In the genomic region with DNA sequence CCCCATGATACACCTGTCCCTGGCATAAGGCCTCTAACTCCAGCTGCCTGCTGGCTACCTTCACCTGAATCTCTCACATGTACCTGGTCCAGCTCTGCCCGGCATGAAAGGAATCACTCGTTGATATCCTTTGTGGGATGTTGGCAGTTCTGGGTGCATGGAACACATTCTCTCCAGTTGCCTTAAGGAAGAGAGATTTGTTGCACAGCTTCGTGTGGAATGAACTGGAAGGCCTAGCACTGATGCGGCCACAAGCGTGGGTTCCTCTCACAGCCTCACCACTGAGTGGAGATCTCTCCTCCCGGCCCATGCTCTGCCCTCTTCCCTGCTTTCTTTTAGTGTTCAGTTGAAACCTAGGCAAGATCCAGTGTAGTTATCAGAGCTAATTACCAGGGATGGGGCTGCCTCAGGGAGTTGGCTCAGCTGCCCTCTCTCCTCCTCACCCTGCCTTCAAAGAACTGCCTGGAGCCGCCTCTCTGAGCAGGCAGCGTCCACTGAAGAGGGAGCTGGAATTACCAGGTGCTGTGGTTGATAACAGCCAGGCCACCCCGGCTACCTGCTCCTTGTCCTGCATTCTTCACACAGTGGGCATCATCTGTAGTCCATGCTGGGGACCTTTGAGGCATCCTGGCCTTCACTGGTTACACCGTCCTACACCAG, we compare ENCODE assay signal across 18 cellular contexts.
DNase-seq lines count a peak whose midpoint lies in the region; ATAC-seq and TF ChIP-seq lines count a peak whose summit lies in the region.
"Had no signal": no experiment of that assay in that cellular context is flagged by ENCODE, and none has a peak within 500 bp of the region (broad histone marks: within the 10 kb centered on the region; RNA-seq: fewer than 3 reads in every experiment).

No MANE protein-coding gene starts in this region.

- H4K5ac ChIP-seq in H9 (ENCODE audit: insufficient read length, low read depth, low read length) = no peak overlapping the region

- peaks cover 7% of the 10 kb centered on the region for H3F3A ChIP-seq in smooth muscle cell (ENCODE audit: low read depth)

- no peak overlapping the region for H2BK120ac ChIP-seq in H9 (ENCODE audit: low read depth, low read length, poor library complexity, severe bottlenecking)

- H3K27ac ChIP-seq in H9 (ENCODE audit: insufficient read length, low read depth, low read length) (no peak overlapping the region), esophagus muscularis mucosa (replicated peaks in 1 of 4) (no peak overlapping the region), smooth muscle cell (ENCODE audit: low read depth) (no peak overlapping the region), breast epithelium (no peak overlapping the region)
- H3K27ac ChIP-seq: PC-9 had no signal

- no peak overlapping the region for H4K91ac ChIP-seq in H9 (ENCODE audit: insufficient read length, low read depth, low read length)

- TF ChIP-seq CTCF in H9 (conservative IDR thresholded peaks at IDR 0.05) (no peak), mucosa of descending colon (IDR thresholded peaks at IDR 0.05) (no peak), esophagus muscularis mucosa (IDR thresholded peaks at IDR 0.05) (no peak), smooth muscle cell (IDR thresholded peaks at IDR 0.05; ENCODE audit: borderline replicate concordance, insufficient read depth, poor library complexity, severe bottlenecking) (no peak), breast epithelium (IDR thresholded peaks at IDR 0.05) (no peak)

- no peaks in the 10 kb centered on the region for H3K27me3 ChIP-seq in H9 (ENCODE audit: insufficient read depth, low read length)
- no peaks in the 10 kb centered on the region for H3K27me3 ChIP-seq in esophagus muscularis mucosa
- H3K27me3 ChIP-seq in smooth muscle cell (ENCODE audit: low read depth) = no peaks in the 10 kb centered on the region
- H3K27me3 ChIP-seq in breast epithelium = no peaks in the 10 kb centered on the region
- H3K27me3 ChIP-seq: BE2C had no signal

- H3K23me2 ChIP-seq in H9 (ENCODE audit: insufficient read length, low read depth, low read length, poor library complexity, severe bottlenecking) = no peaks in the 10 kb centered on the region

- H4K8ac ChIP-seq in H9 (replicated peaks; ENCODE audit: insufficient read length, low read depth, low read length) = no peak overlapping the region

- WGBS in H9 (ENCODE audit: extremely low coverage, insufficient read length, low lambda C conversion rate) = no CpG with 5 or more reads among the region's 10 CpGs
- 93% methylated on average over 5 of the region's 10 CpGs for WGBS in esophagus muscularis mucosa
- WGBS in smooth muscle cell (ENCODE audit: low lambda C conversion rate) = 85% methylated on average over 10 of the region's 10 CpGs

- no peak overlapping the region for H3K23ac ChIP-seq in H9 (ENCODE audit: insufficient read length, low read depth, low read length)

- intact Hi-C loops in mucosa of descending colon (cut with DNase I, micrococcal nuclease) (no loop called here), esophagus muscularis mucosa (cut with DNase I) (no loop called here), breast epithelium (cut with DNase I; ENCODE audit: low total_unique reads) (no loop called here)

- H3K4me1 ChIP-seq in H9 (ENCODE audit: insufficient read depth, low read length) (no peaks in the 10 kb centered on the region), mucosa of descending colon (ENCODE audit: low read depth) (no peaks in the 10 kb centered on the region), esophagus muscularis mucosa (no peaks in the 10 kb centered on the region), smooth muscle cell (ENCODE audit: low read depth) (peaks cover 5% of the 10 kb centered on the region), breast epithelium (no peaks in the 10 kb centered on the region)
- H3K4me1 ChIP-seq: BE2C had no signal

- no peak overlapping the region for H3K56ac ChIP-seq in H9 (ENCODE audit: insufficient read length, low read depth, low read length)

- H3K4me3 ChIP-seq in mucosa of descending colon (no peak overlapping the region), esophagus muscularis mucosa (no peak overlapping the region), smooth muscle cell (no peak overlapping the region), breast epithelium (no peak overlapping the region)
- H3K4me3 ChIP-seq: PC-9 had no signal

- H3K18ac ChIP-seq in H9 (ENCODE audit: insufficient read length, low read depth, low read length) = no peak overlapping the region

- no peak overlapping the region for H3K9ac ChIP-seq in H9 (ENCODE audit: extremely low read depth, insufficient read length, low read length)
- H3K9ac ChIP-seq in smooth muscle cell (ENCODE audit: low read depth) = no peak overlapping the region

- H2BK12ac ChIP-seq in H9 (ENCODE audit: insufficient read length, low read depth, low read length) = no peak overlapping the region

- H3K4me1 Mint-ChIP-seq in H9 = peaks cover 3 to 6% of the 10 kb centered on the region in 2 experiments; a peak in 3 of 4 replicates

- peaks cover 0 to 2% of the 10 kb centered on the region in 2 experiments; a peak in 1 of 5 replicates for H3K9me3 Mint-ChIP-seq in H9

- H2BK20ac ChIP-seq in H9 (ENCODE audit: low read depth, low read length, poor library complexity, severe bottlenecking) = no peak overlapping the region

- no peak overlapping the region for H3T11ph ChIP-seq in H9 (ENCODE audit: low read length)

- H3K4ac ChIP-seq in H9 (ENCODE audit: low read depth, low read length) = no peak overlapping the region

- DNase-seq in COLO668 (lab: John Stamatoyannopoulos, UW; ENCODE audit: unreplicated experiment) = peak; percentile 13
- no peak for DNase-seq in H9
- peak; percentile 9 for DNase-seq in cerebellum (ENCODE audit: low spot score)
- peak in 1 of 3 donors; percentile 37 for DNase-seq in mucosa of descending colon
- DNase-seq in esophagus muscularis mucosa (ENCODE audit: extremely low spot score) = no peak
- no peak for DNase-seq in smooth muscle cell (lab: John Stamatoyannopoulos, UW; ENCODE audit: unreplicated experiment)
- DNase-seq in breast epithelium (ENCODE audit: low spot score in 2 of 2) = no peak
- no peak for DNase-seq in NCI-H748 treated with DMSO at 0.1 percent for 48 hours (lab: John Stamatoyannopoulos, UW)
- DNase-seq: BE2C, GOT3, HFFc6, KG1, NCI-H1092, NCI-H187, NCI-H226, NCI-H526, PC-9 had no signal

- H3K4me3 Mint-ChIP-seq in H9 = no peak overlapping the region
- H3K4me3 Mint-ChIP-seq: CD4-positive, alpha-beta memory T cell; HFFc6 had no signal

- H3K27me3 Mint-ChIP-seq in H9 (ENCODE audit: low read depth) = no peaks in the 10 kb centered on the region; the same call in 1 of the 2 replicates
- H3K27me3 Mint-ChIP-seq: CD4-positive, alpha-beta memory T cell had no signal

- no peak overlapping the region for H2BK5ac ChIP-seq in H9 (ENCODE audit: insufficient read length, low read length)

- no peaks in the 10 kb centered on the region for H4K20me1 ChIP-seq in H9 (ENCODE audit: control insufficient read depth, insufficient read depth, insufficient read length)
- H4K20me1 ChIP-seq in smooth muscle cell (ENCODE audit: low read depth) = no peaks in the 10 kb centered on the region

- peak overlapping the region in 2 of 3 experiments; percentile 65 to 88; a peak in 2 of 7 replicates for H3K27ac Mint-ChIP-seq in H9
- H3K27ac Mint-ChIP-seq: CD4-positive, alpha-beta memory T cell; HFFc6 had no signal

- no peaks in the 10 kb centered on the region for H3K79me2 ChIP-seq in H9 (ENCODE audit: insufficient read depth, low read length)
- no peaks in the 10 kb centered on the region for H3K79me2 ChIP-seq in smooth muscle cell (ENCODE audit: low read depth)

- H3K36me3 Mint-ChIP-seq in H9 (ENCODE audit: insufficient read depth in 1 of 3, low read depth in 3 of 3) = no peaks in the 10 kb centered on the region

- no peak for TF ChIP-seq POLR2A in esophagus muscularis mucosa (IDR thresholded peaks at IDR 0.05; ENCODE audit: low read depth)
- TF ChIP-seq POLR2A in breast epithelium (IDR thresholded peaks at IDR 0.05) = no peak

- no peak overlapping the region for H3K4me2 ChIP-seq in H9 (ENCODE audit: insufficient read depth, insufficient read length, low read length)
- no peak overlapping the region for H3K4me2 ChIP-seq in smooth muscle cell
- H3K4me2 ChIP-seq: PC-9 had no signal

- H2BK15ac ChIP-seq in H9 (ENCODE audit: low read depth, low read length) = no peak overlapping the region

- no peak overlapping the region for H2AK5ac ChIP-seq in H9 (ENCODE audit: insufficient read length, low read length)

- H3K79me1 ChIP-seq in H9 (ENCODE audit: insufficient read depth, low read depth, low read length, poor library complexity, severe bottlenecking) = no peaks in the 10 kb centered on the region

- H3K9me3 ChIP-seq in H9 (ENCODE audit: control insufficient read depth, low read depth, low read length) (no peaks in the 10 kb centered on the region), mucosa of descending colon (no peaks in the 10 kb centered on the region), esophagus muscularis mucosa (no peaks in the 10 kb centered on the region), smooth muscle cell (replicated peaks; ENCODE audit: low read depth) (no peaks in the 10 kb centered on the region), breast epithelium (no peaks in the 10 kb centered on the region)
- H3K9me3 ChIP-seq: BE2C had no signal

- no peak overlapping the region; the same call in 1 of the 2 replicates for H3K14ac ChIP-seq in H9 (ENCODE audit: insufficient read depth, low read length)

- ATAC-seq in mucosa of descending colon = peak; percentile 56

- H3K36me3 ChIP-seq in mucosa of descending colon (ENCODE audit: low read depth) (no peaks in the 10 kb centered on the region), esophagus muscularis mucosa (peaks cover 0 to 7% (median 0%) of the 10 kb centered on the region in 4 donors), smooth muscle cell (ENCODE audit: low read depth) (no peaks in the 10 kb centered on the region), breast epithelium (no peaks in the 10 kb centered on the region)
- H3K36me3 ChIP-seq: BE2C had no signal

- no peak overlapping the region for H2AFZ ChIP-seq in H9 (ENCODE audit: low read length)
- no peak overlapping the region for H2AFZ ChIP-seq in smooth muscle cell (ENCODE audit: low read depth)
- H2AFZ ChIP-seq: PC-9 had no signal

- TF ChIP-seq EP300 in esophagus muscularis mucosa (IDR thresholded peaks at IDR 0.05) = no peak

Comparison
In these comparisons a context has a peak if more than half of its experiments do, and no peak if none do; other contexts are left out.
1. DNase-seq: peak in COLO668 (single experiment) and cerebellum (single experiment); none in H9 (single experiment), esophagus muscularis mucosa (single experiment), smooth muscle cell (single experiment), breast epithelium (0 of 2) and NCI-H748 treated with DMSO at 0.1 percent for 48 hours (single experiment).